ENCODE assay signal across 1 cellular context in the genomic region with DNA sequence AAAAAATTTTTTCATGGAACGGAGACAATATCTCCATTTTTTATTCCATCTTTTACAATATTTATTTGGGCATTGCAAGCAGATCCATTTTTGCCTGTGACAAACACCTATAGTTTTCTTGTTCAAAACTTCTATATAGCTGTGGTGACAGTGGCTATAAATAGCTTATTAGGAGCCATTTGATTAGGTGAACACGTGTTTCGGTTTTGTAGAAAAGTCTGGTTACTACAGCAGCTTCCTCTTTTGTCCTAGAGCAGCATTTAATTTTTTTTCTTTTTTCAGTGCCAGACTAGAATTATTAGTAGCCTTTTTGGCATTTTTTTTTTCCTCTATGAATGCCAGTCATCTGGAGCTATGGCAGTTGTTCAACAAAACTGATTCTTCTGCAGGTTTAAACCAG.
A peak's percentile ranks its signal among the peaks of the same experiment; 100 is the strongest.
TF ChIP-seq lines count a peak whose summit lies in the region.

No MANE protein-coding gene starts in this region.

TF ChIP-seq in GM12878, 131 proteins besides CTCF, POLR2A, EP300 and RAD21 (continued from another document and continues in another):
- TF ChIP-seq, protein P1, sequence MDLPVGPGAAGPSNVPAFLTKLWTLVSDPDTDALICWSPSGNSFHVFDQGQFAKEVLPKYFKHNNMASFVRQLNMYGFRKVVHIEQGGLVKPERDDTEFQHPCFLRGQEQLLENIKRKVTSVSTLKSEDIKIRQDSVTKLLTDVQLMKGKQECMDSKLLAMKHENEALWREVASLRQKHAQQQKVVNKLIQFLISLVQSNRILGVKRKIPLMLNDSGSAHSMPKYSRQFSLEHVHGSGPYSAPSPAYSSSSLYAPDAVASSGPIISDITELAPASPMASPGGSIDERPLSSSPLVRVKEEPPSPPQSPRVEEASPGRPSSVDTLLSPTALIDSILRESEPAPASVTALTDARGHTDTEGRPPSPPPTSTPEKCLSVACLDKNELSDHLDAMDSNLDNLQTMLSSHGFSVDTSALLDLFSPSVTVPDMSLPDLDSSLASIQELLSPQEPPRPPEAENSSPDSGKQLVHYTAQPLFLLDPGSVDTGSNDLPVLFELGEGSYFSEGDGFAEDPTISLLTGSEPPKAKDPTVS (IDR thresholded peaks at IDR 0.05; ENCODE audit: low read depth, low read length) = no peak
- TF ChIP-seq SREBF1 (IDR thresholded peaks at IDR 0.05; ENCODE audit: low read length) = no peak
- TF ChIP-seq, protein P2, sequence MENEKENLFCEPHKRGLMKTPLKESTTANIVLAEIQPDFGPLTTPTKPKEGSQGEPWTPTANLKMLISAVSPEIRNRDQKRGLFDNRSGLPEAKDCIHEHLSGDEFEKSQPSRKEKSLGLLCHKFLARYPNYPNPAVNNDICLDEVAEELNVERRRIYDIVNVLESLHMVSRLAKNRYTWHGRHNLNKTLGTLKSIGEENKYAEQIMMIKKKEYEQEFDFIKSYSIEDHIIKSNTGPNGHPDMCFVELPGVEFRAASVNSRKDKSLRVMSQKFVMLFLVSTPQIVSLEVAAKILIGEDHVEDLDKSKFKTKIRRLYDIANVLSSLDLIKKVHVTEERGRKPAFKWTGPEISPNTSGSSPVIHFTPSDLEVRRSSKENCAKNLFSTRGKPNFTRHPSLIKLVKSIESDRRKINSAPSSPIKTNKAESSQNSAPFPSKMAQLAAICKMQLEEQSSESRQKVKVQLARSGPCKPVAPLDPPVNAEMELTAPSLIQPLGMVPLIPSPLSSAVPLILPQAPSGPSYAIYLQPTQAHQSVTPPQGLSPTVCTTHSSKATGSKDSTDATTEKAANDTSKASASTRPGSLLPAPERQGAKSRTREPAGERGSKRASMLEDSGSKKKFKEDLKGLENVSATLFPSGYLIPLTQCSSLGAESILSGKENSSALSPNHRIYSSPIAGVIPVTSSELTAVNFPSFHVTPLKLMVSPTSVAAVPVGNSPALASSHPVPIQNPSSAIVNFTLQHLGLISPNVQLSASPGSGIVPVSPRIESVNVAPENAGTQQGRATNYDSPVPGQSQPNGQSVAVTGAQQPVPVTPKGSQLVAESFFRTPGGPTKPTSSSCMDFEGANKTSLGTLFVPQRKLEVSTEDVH (IDR thresholded peaks at IDR 0.05; ENCODE audit: low read depth, partially characterized antibody) = no peak
- no peak for TF ChIP-seq MYC (IDR thresholded peaks at IDR 0.05; ENCODE audit: insufficient read depth, insufficient read length, insufficient replicate concordance, low read length, severe bottlenecking)
- peak; percentile 24; the same call in 1 of the 2 replicates for TF ChIP-seq SPI1 (IDR thresholded peaks at IDR 0.05; ENCODE audit: borderline replicate concordance, insufficient read depth, low read depth, low read length)
- TF ChIP-seq NR2C1 (IDR thresholded peaks at IDR 0.05) = no peak
- TF ChIP-seq, protein P3, sequence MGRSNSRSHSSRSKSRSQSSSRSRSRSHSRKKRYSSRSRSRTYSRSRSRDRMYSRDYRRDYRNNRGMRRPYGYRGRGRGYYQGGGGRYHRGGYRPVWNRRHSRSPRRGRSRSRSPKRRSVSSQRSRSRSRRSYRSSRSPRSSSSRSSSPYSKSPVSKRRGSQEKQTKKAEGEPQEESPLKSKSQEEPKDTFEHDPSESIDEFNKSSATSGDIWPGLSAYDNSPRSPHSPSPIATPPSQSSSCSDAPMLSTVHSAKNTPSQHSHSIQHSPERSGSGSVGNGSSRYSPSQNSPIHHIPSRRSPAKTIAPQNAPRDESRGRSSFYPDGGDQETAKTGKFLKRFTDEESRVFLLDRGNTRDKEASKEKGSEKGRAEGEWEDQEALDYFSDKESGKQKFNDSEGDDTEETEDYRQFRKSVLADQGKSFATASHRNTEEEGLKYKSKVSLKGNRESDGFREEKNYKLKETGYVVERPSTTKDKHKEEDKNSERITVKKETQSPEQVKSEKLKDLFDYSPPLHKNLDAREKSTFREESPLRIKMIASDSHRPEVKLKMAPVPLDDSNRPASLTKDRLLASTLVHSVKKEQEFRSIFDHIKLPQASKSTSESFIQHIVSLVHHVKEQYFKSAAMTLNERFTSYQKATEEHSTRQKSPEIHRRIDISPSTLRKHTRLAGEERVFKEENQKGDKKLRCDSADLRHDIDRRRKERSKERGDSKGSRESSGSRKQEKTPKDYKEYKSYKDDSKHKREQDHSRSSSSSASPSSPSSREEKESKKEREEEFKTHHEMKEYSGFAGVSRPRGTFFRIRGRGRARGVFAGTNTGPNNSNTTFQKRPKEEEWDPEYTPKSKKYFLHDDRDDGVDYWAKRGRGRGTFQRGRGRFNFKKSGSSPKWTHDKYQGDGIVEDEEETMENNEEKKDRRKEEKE (IDR thresholded peaks at IDR 0.05) = no peak
- TF ChIP-seq SUPT20H (IDR thresholded peaks at IDR 0.05; ENCODE audit: borderline replicate concordance, control insufficient read depth, low read depth, low read length) = no peak
- no peak for TF ChIP-seq RUNX3 (IDR thresholded peaks at IDR 0.05; ENCODE audit: low read length)
- no peak for TF ChIP-seq ZBTB40 (IDR thresholded peaks at IDR 0.05; ENCODE audit: borderline replicate concordance)
- TF ChIP-seq, protein P4, sequence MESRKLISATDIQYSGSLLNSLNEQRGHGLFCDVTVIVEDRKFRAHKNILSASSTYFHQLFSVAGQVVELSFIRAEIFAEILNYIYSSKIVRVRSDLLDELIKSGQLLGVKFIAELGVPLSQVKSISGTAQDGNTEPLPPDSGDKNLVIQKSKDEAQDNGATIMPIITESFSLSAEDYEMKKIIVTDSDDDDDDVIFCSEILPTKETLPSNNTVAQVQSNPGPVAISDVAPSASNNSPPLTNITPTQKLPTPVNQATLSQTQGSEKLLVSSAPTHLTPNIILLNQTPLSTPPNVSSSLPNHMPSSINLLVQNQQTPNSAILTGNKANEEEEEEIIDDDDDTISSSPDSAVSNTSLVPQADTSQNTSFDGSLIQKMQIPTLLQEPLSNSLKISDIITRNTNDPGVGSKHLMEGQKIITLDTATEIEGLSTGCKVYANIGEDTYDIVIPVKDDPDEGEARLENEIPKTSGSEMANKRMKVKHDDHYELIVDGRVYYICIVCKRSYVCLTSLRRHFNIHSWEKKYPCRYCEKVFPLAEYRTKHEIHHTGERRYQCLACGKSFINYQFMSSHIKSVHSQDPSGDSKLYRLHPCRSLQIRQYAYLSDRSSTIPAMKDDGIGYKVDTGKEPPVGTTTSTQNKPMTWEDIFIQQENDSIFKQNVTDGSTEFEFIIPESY (IDR thresholded peaks at IDR 0.05) = no peak
- TF ChIP-seq ZNF274 (IDR thresholded peaks at IDR 0.05; ENCODE audit: insufficient read depth, insufficient read length) = no peak
- no peak for TF ChIP-seq ESRRA (IDR thresholded peaks at IDR 0.05; ENCODE audit: low read length)
- TF ChIP-seq, protein P5, sequence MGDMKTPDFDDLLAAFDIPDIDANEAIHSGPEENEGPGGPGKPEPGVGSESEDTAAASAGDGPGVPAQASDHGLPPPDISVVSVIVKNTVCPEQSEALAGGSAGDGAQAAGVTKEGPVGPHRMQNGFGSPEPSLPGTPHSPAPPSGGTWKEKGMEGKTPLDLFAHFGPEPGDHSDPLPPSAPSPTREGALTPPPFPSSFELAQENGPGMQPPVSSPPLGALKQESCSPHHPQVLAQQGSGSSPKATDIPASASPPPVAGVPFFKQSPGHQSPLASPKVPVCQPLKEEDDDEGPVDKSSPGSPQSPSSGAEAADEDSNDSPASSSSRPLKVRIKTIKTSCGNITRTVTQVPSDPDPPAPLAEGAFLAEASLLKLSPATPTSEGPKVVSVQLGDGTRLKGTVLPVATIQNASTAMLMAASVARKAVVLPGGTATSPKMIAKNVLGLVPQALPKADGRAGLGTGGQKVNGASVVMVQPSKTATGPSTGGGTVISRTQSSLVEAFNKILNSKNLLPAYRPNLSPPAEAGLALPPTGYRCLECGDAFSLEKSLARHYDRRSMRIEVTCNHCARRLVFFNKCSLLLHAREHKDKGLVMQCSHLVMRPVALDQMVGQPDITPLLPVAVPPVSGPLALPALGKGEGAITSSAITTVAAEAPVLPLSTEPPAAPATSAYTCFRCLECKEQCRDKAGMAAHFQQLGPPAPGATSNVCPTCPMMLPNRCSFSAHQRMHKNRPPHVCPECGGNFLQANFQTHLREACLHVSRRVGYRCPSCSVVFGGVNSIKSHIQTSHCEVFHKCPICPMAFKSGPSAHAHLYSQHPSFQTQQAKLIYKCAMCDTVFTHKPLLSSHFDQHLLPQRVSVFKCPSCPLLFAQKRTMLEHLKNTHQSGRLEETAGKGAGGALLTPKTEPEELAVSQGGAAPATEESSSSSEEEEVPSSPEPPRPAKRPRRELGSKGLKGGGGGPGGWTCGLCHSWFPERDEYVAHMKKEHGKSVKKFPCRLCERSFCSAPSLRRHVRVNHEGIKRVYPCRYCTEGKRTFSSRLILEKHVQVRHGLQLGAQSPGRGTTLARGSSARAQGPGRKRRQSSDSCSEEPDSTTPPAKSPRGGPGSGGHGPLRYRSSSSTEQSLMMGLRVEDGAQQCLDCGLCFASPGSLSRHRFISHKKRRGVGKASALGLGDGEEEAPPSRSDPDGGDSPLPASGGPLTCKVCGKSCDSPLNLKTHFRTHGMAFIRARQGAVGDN (IDR thresholded peaks at IDR 0.05) = peak; percentile 45; the same call in 1 of the 2 replicates
- no peak for TF ChIP-seq ATF3 (IDR thresholded peaks at IDR 0.05; ENCODE audit: borderline replicate concordance, extremely low read depth, low read depth, low read length)
- TF ChIP-seq SMC3 (IDR thresholded peaks at IDR 0.05; ENCODE audit: borderline replicate concordance, low read length) = no peak
- TF ChIP-seq RAD51 (IDR thresholded peaks at IDR 0.05) = peak; percentile 69
- TF ChIP-seq SMAD1 (IDR thresholded peaks at IDR 0.05; ENCODE audit: low read depth, partially characterized antibody) = no peak
- no peak for TF ChIP-seq SIN3A (IDR thresholded peaks at IDR 0.05; ENCODE audit: low read depth, low read length)
- TF ChIP-seq, protein P6, sequence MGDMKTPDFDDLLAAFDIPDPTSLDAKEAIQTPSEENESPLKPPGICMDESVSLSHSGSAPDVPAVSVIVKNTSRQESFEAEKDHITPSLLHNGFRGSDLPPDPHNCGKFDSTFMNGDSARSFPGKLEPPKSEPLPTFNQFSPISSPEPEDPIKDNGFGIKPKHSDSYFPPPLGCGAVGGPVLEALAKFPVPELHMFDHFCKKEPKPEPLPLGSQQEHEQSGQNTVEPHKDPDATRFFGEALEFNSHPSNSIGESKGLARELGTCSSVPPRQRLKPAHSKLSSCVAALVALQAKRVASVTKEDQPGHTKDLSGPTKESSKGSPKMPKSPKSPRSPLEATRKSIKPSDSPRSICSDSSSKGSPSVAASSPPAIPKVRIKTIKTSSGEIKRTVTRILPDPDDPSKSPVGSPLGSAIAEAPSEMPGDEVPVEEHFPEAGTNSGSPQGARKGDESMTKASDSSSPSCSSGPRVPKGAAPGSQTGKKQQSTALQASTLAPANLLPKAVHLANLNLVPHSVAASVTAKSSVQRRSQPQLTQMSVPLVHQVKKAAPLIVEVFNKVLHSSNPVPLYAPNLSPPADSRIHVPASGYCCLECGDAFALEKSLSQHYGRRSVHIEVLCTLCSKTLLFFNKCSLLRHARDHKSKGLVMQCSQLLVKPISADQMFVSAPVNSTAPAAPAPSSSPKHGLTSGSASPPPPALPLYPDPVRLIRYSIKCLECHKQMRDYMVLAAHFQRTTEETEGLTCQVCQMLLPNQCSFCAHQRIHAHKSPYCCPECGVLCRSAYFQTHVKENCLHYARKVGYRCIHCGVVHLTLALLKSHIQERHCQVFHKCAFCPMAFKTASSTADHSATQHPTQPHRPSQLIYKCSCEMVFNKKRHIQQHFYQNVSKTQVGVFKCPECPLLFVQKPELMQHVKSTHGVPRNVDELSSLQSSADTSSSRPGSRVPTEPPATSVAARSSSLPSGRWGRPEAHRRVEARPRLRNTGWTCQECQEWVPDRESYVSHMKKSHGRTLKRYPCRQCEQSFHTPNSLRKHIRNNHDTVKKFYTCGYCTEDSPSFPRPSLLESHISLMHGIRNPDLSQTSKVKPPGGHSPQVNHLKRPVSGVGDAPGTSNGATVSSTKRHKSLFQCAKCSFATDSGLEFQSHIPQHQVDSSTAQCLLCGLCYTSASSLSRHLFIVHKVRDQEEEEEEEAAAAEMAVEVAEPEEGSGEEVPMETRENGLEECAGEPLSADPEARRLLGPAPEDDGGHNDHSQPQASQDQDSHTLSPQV (IDR thresholded peaks at IDR 0.05) = no peak
- TF ChIP-seq HDGF (IDR thresholded peaks at IDR 0.05) = no peak
- no peak for TF ChIP-seq ATF7 (IDR thresholded peaks at IDR 0.05; ENCODE audit: low read depth)
- no peak for TF ChIP-seq MAX (IDR thresholded peaks at IDR 0.05; ENCODE audit: low read depth, low read length)
- TF ChIP-seq RELA (IDR thresholded peaks at IDR 0.05; ENCODE audit: borderline replicate concordance, partially characterized antibody) = no peak
- TF ChIP-seq, protein P7, sequence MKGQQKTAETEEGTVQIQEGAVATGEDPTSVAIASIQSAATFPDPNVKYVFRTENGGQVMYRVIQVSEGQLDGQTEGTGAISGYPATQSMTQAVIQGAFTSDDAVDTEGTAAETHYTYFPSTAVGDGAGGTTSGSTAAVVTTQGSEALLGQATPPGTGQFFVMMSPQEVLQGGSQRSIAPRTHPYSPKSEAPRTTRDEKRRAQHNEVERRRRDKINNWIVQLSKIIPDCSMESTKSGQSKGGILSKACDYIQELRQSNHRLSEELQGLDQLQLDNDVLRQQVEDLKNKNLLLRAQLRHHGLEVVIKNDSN (IDR thresholded peaks at IDR 0.05; ENCODE audit: borderline replicate concordance, extremely low read length, insufficient read depth, low read depth, low read length) = no peak
- TF ChIP-seq HDAC6 (IDR thresholded peaks at IDR 0.05; ENCODE audit: unreplicated experiment) = no peak
- peak; percentile 49; the same call in 1 of the 2 replicates for TF ChIP-seq MEF2A (IDR thresholded peaks at IDR 0.05; ENCODE audit: insufficient read depth, low read depth, low read length)
